In genomic region chr5:67963789-67964519, GRCh38 we compare ENCODE assay signal across 22 cellular contexts.
A peak's percentile ranks its signal among the peaks of the same experiment; 100 is the strongest.
DNase-seq lines count a peak whose midpoint lies in the region; ATAC-seq, FAIRE-seq and TF ChIP-seq lines count a peak whose summit lies in the region.
"Had no signal": no experiment of that assay in that cellular context is flagged by ENCODE, and none has a peak within 500 bp of the region (broad histone marks: within the 10 kb centered on the region; RNA-seq: fewer than 3 reads in every experiment).

No MANE protein-coding gene starts in this region.

- H4K20me1 ChIP-seq in HepG2 (ENCODE audit: insufficient read depth, low read length), result no peaks in the 10 kb centered on the region
- H4K20me1 ChIP-seq: BLaER1 treated with 17β-estradiol and CSF1 and Interleukin-3, amounts not matched to agents 10 nM and 100 nM had no signal

- H3K27ac ChIP-seq in HepG2 (ENCODE audit: extremely low read length, insufficient read depth, low read length), result no peak overlapping the region
- H3K27ac ChIP-seq: BLaER1 treated with 17β-estradiol and CSF1 and Interleukin-3, amounts not matched to agents 10 nM and 100 nM had no signal

- no peak overlapping the region for H2AFZ ChIP-seq in HepG2 (ENCODE audit: low read length)

- TF ChIP-seq EP300 in HepG2 (IDR thresholded peaks at IDR 0.05; ENCODE audit: low read depth in 2 of 2, low read length in 2 of 2) (no peak), HepG2 (CRISPR knock-in tag; IDR thresholded peaks at IDR 0.05; ENCODE audit: borderline replicate concordance) (no peak)

- intact Hi-C loops in Caco-2 (cut with micrococcal nuclease; ENCODE audit: unreplicated experiment) (loop anchor here (5.0 kb wide), 1 partner anchor 68 kb away; no protein-coding TSS in a partner anchor), posterior vena cava (cut with DNase I) (loop anchor here in 1 of 2 donors (1.0 kb wide), 1 partner anchor 9 kb away; no protein-coding TSS in a partner anchor), HepG2 (cut with micrococcal nuclease; ENCODE audit: unreplicated experiment) (no loop called here)

- in situ Hi-C loops in HepG2 (cut with HindIII; ENCODE audit: extremely low pct_ligation_motif_present, low pct_unique_long_range_greater_than_20kb), result no loop called here

- peaks cover 23% of the 10 kb centered on the region for H3K4me1 ChIP-seq in Caco-2
- peaks cover 5% of the 10 kb centered on the region; the same call in 1 of the 2 replicates for H3K4me1 ChIP-seq in HepG2 (ENCODE audit: insufficient read depth, low read length)
- H3K4me1 ChIP-seq: BLaER1 treated with 17β-estradiol and CSF1 and Interleukin-3, amounts not matched to agents 10 nM and 100 nM had no signal

- peaks cover 26% of the 10 kb centered on the region for H3K4me1 Mint-ChIP-seq in Caco-2 (ENCODE audit: low read depth, unreplicated experiment)
- H3K4me1 Mint-ChIP-seq: central memory CD8-positive, alpha-beta T cell; nephron had no signal

- no peak overlapping the region for H3K4me2 ChIP-seq in HepG2 (ENCODE audit: low read depth, low read length)
- H3K4me2 ChIP-seq: smooth muscle cell had no signal

- no peaks in the 10 kb centered on the region for H3K36me3 Mint-ChIP-seq in Caco-2 (ENCODE audit: insufficient read depth, unreplicated experiment)

- no peak for FAIRE-seq in HepG2 (lab: Jason Lieb, UNC)

- no peaks in the 10 kb centered on the region for H3K27me3 Mint-ChIP-seq in Caco-2 (ENCODE audit: insufficient read depth, unreplicated experiment)

- H3K79me2 ChIP-seq in HepG2 (ENCODE audit: insufficient read depth, low read length), result no peaks in the 10 kb centered on the region

- H3K9ac ChIP-seq in HepG2 (ENCODE audit: insufficient read depth, low read depth, low read length), result no peak overlapping the region
- H3K9ac ChIP-seq: BLaER1 treated with 17β-estradiol and CSF1 and Interleukin-3, amounts not matched to agents 10 nM and 100 nM had no signal

- TF ChIP-seq POLR2A in NB4 (IDR thresholded peaks at IDR 0.05; ENCODE audit: extremely low read depth, insufficient read length) (no peak), HepG2 (IDR thresholded peaks at IDR 0.05; ENCODE audit: insufficient read depth in 1 of 2, low read depth in 2 of 2, low read length in 2 of 2) (no peak)

- no peak for TF ChIP-seq CTCF in Caco-2 (IDR thresholded peaks at IDR 0.05; ENCODE audit: insufficient read depth in 1 of 2, low read depth in 1 of 2, low read length in 1 of 2, severe bottlenecking in 1 of 2, unreplicated experiment in 1 of 2)
- TF ChIP-seq CTCF in NB4 (IDR thresholded peaks at IDR 0.05; ENCODE audit: low read depth, low read length), result no peak
- TF ChIP-seq CTCF in HepG2 (CRISPR knock-in tag; IDR thresholded peaks at IDR 0.05), result no peak

- H3K27me3 ChIP-seq in Caco-2 (replicated peaks; ENCODE audit: control insufficient read depth, insufficient read depth, low read length), result no peaks in the 10 kb centered on the region
- H3K27me3 ChIP-seq in HepG2 (ENCODE audit: control insufficient read depth in 1 of 2, insufficient read depth in 2 of 2, low read length in 2 of 2), result no peaks in the 10 kb centered on the region
- H3K27me3 ChIP-seq: BLaER1 treated with 17β-estradiol and CSF1 and Interleukin-3, amounts not matched to agents 10 nM and 100 nM had no signal

- TF ChIP-seq RAD21 in HepG2 (CRISPR knock-in tag; IDR thresholded peaks at IDR 0.05), result no peak

- WGBS in HepG2 (ENCODE audit: low lambda C conversion rate), result 21% methylated on average over 4 of the region's 4 CpGs

- BruUV-seq in Caco-2 (replicated peaks; lab: Mats Ljungman, UMichigan) (no TSS peak), HepG2 (replicated peaks; lab: Mats Ljungman, UMichigan) (no TSS peak)

- H3K27ac Mint-ChIP-seq in Caco-2 (ENCODE audit: unreplicated experiment), result peak overlapping the region; percentile 48
- H3K27ac Mint-ChIP-seq: activated naive CD4-positive, alpha-beta T cell treated with anti-CD3 and anti-CD28 coated beads for 36 hours; nephron had no signal

- POLR2A ChIA-PET in Caco-2 (lab: Charles Lee) (no interaction called here), HepG2 (lab: Yijun Ruan, JAX) (interaction anchor here (0.6 kb wide), 1 partner anchor 283 kb away, joined by 3 read pairs; no protein-coding TSS in a partner anchor)

- H3K9me3 ChIP-seq in Caco-2, result no peaks in the 10 kb centered on the region
- H3K9me3 ChIP-seq in HepG2 (ENCODE audit: low read length), result no peaks in the 10 kb centered on the region
- H3K9me3 ChIP-seq: BLaER1 treated with 17β-estradiol and CSF1 and Interleukin-3, amounts not matched to agents 10 nM and 100 nM had no signal

- CTCF ChIA-PET in Caco-2 (lab: Charles Lee) (no interaction called here), HepG2 (lab: Yijun Ruan, JAX; ENCODE audit: low intra/inter-chr PET ratio, low total read pairs) (no interaction called here)

- ATAC-seq in esophagus mucosa (peak; percentile 54), HepG2 (no peak), GM19452 (IDR thresholded peaks at IDR 0.05; ENCODE audit: unreplicated experiment) (no peak)

- H3K4me3 ChIP-seq in Caco-2 (ENCODE audit: low read depth, low read length) (no peak overlapping the region), NB4 (ENCODE audit: low read depth, low read length) (no peak overlapping the region), HepG2 (replicated peaks in 1 of 3; ENCODE audit: insufficient read depth in 1 of 3, low read depth in 2 of 3, low read length in 3 of 3) (no peak overlapping the region)
- H3K4me3 ChIP-seq: BLaER1 treated with 17β-estradiol and CSF1 and Interleukin-3, amounts not matched to agents 10 nM and 100 nM; smooth muscle cell had no signal

- peak in 1 of 2 experiments; percentile 20 for DNase-seq in Caco-2
- DNase-seq in NB4 (ENCODE audit: low read depth), result peak; percentile 6
- peak; percentile 20 for DNase-seq in mucosa of gallbladder (ENCODE audit: low spot score)
- no peak for DNase-seq in activated naive CD4-positive, alpha-beta T cell treated with Interleukin-2 at 50 U/mL for 16 hours
- no peak for DNase-seq in posterior vena cava (ENCODE audit: low spot score)
- DNase-seq in HepG2 (ENCODE audit: low spot score), result no peak
- DNase-seq: activated CD4-positive, alpha-beta T cell treated with anti-CD3 and anti-CD28 coated beads, Interleukin-2, amount 50 U/mL, for 1 hour; activated naive CD4-positive, alpha-beta T cell treated with anti-CD3 and anti-CD28 coated beads for 36 hours; effector memory CD4-positive, alpha-beta T cell; GDM1; head of caudate nucleus; NCI-H1930; NCI-H510A; Right ventricle myocardium superior; stimulated activated CD4-positive, alpha-beta T cell treated with anti-CD3 and anti-CD28 coated beads, Interleukin-4, amount 100 ng/mL, for 1 hour; T-helper 1 cell had no signal

- H3K36me3 ChIP-seq in Caco-2 (ENCODE audit: control insufficient read depth, insufficient read depth, low read length) (no peaks in the 10 kb centered on the region), HepG2 (replicated peaks in 1 of 2; ENCODE audit: control insufficient read depth in 1 of 2, insufficient read depth in 2 of 2, low read length in 2 of 2) (no peaks in the 10 kb centered on the region)
- H3K36me3 ChIP-seq: BLaER1 treated with 17β-estradiol and CSF1 and Interleukin-3, amounts not matched to agents 10 nM and 100 nM had no signal

- no peaks in the 10 kb centered on the region for H3K9me3 Mint-ChIP-seq in Caco-2 (ENCODE audit: unreplicated experiment)
- H3K9me3 Mint-ChIP-seq: activated naive CD4-positive, alpha-beta T cell treated with anti-CD3 and anti-CD28 coated beads for 36 hours; central memory CD8-positive, alpha-beta T cell; nephron had no signal

- no peak overlapping the region for H3K4me3 Mint-ChIP-seq in Caco-2 (ENCODE audit: unreplicated experiment)
- H3K4me3 Mint-ChIP-seq: activated naive CD4-positive, alpha-beta T cell treated with anti-CD3 and anti-CD28 coated beads for 36 hours; central memory CD8-positive, alpha-beta T cell; nephron had no signal

TF ChIP-seq in HepG2, 621 proteins besides CTCF, POLR2A, EP300 and RAD21:
- TF ChIP-seq HNRNPLL (IDR thresholded peaks at IDR 0.05; ENCODE audit: low read depth, low read length, poor library complexity, severe bottlenecking) (no peak), SRF (IDR thresholded peaks at IDR 0.05; ENCODE audit: low read depth, low read length) (no peak), YY1 (IDR thresholded peaks at IDR 0.05; ENCODE audit: insufficient read depth, insufficient replicate concordance, low read depth, low read length) (no peak)

Comparison
In these comparisons a context has a peak if more than half of its experiments do, and no peak if none do; other contexts are left out.
1. DNase-seq: peak in NB4 (single experiment) and mucosa of gallbladder (single experiment); none in activated naive CD4-positive, alpha-beta T cell treated with Interleukin-2 at 50 U/mL for 16 hours (single experiment), posterior vena cava (single experiment) and HepG2 (single experiment).